ENCODE assay signal across 19 cellular contexts in genomic region chr1:76198452-76198851, GRCh38.
"Had no signal": no experiment of that assay in that cellular context is flagged by ENCODE, and none has a peak within 500 bp of the region (broad histone marks: within the 10 kb centered on the region; RNA-seq: fewer than 3 reads in every experiment).

No MANE protein-coding gene starts in this region.

- FAIRE-seq: islet of Langerhans had no signal

- H3K36me3 ChIP-seq: neutrophil, ovary, upper lobe of right lung had no signal

- ATAC-seq: natural killer cell treated with Interleukin-12 subunit alpha and Interleukin-12 subunit beta and Interleukin-15 and Interleukin-18, amount 100 ng/mL, for 72 hours; psoas muscle; right cardiac atrium; stimulated activated naive CD8-positive, alpha-beta T cell treated with anti-CD3 and anti-CD28 coated beads, Interleukin-15, Interleukin-2, amounts not matched to agents 100 U/mL and 50 U/mL, for 24 hours; upper lobe of right lung had no signal

- DNase-seq: activated CD8-positive, alpha-beta memory T cell treated with anti-CD3 and anti-CD28 coated beads, Interleukin-2, amount 50 U/mL, for 4 hours; activated naive CD4-positive, alpha-beta T cell; activated T-cell treated with anti-CD3 and anti-CD28 coated beads, Interleukin-2, amount 50 U/mL, for 24 hours; amniotic stem cell; cerebellar nuclear complex; cortex of kidney; foreskin fibroblast; ovary; psoas muscle; right cardiac atrium; stimulated activated CD4-positive, alpha-beta T cell treated with anti-CD3 and anti-CD28 coated beads, Interleukin-12 subunit alpha, Interleukin-12 subunit beta, amount 100 ng/mL, for 4 hours; stimulated activated CD4-positive, alpha-beta T cell treated with anti-CD3 and anti-CD28 coated beads, Interleukin-4, amount 100 ng/mL, for 4 hours; stimulated activated naive CD8-positive, alpha-beta T cell treated with anti-CD3 and anti-CD28 coated beads, Interleukin-15, Interleukin-2, amounts not matched to agents 100 U/mL and 50 U/mL, for 24 hours; T-helper 9 cell; upper lobe of right lung had no signal

- H3K9me3 ChIP-seq: neutrophil, ovary, psoas muscle, upper lobe of right lung had no signal

- H3K27me3 ChIP-seq: neutrophil, ovary, upper lobe of right lung had no signal

- H3K27ac ChIP-seq: epithelial cell of prostate, neutrophil, ovary, psoas muscle, upper lobe of right lung had no signal

- H3K4me1 ChIP-seq: psoas muscle, upper lobe of right lung had no signal

- H3K4me3 ChIP-seq: ovary, psoas muscle, upper lobe of right lung had no signal
